ENCODE assay signal across 12 cellular contexts in genomic region chr2:18690342-18690741, GRCh38.
DNase-seq lines count a peak whose midpoint lies in the region; ATAC-seq and TF ChIP-seq lines count a peak whose summit lies in the region.
"Had no signal": no experiment of that assay in that cellular context is flagged by ENCODE, and none has a peak within 500 bp of the region (broad histone marks: within the 10 kb centered on the region; RNA-seq: fewer than 3 reads in every experiment).

No MANE protein-coding gene starts in this region.

- no peaks in the 10 kb centered on the region for H3K36me3 ChIP-seq in mucosa of descending colon (ENCODE audit: low read depth)
- H3K36me3 ChIP-seq: neutrophil, tibial nerve had no signal

- no peaks in the 10 kb centered on the region for H3K9me3 Mint-ChIP-seq in activated naive CD4-positive, alpha-beta T cell treated with anti-CD3 and anti-CD28 coated beads for 36 hours
- H3K9me3 Mint-ChIP-seq: activated naive CD4-positive, alpha-beta T cell treated with anti-CD3 and anti-CD28 coated beads, Interleukin-2, amount 50 U/mL, for 24 hours had no signal

- H3K27ac Mint-ChIP-seq in activated naive CD4-positive, alpha-beta T cell treated with anti-CD3 and anti-CD28 coated beads for 36 hours, result no peak overlapping the region
- H3K27ac Mint-ChIP-seq: activated naive CD4-positive, alpha-beta T cell treated with anti-CD3 and anti-CD28 coated beads, Interleukin-2, amount 50 U/mL, for 24 hours had no signal

- H3K4me3 Mint-ChIP-seq in activated naive CD4-positive, alpha-beta T cell treated with anti-CD3 and anti-CD28 coated beads for 36 hours, result no peak overlapping the region
- H3K4me3 Mint-ChIP-seq: activated naive CD4-positive, alpha-beta T cell treated with anti-CD3 and anti-CD28 coated beads, Interleukin-2, amount 50 U/mL, for 24 hours had no signal

- H3K36me3 Mint-ChIP-seq in activated naive CD4-positive, alpha-beta T cell treated with anti-CD3 and anti-CD28 coated beads for 36 hours (ENCODE audit: low read depth), result peaks cover 9% of the 10 kb centered on the region

- H3K4me1 ChIP-seq in mucosa of descending colon (ENCODE audit: low read depth), result no peaks in the 10 kb centered on the region
- H3K4me1 ChIP-seq: tibial nerve had no signal

- TF ChIP-seq CTCF in cardiac fibroblast (IDR thresholded peaks at IDR 0.05; ENCODE audit: low read depth, low read length) (peak; percentile 11), mucosa of descending colon (IDR thresholded peaks at IDR 0.05) (no peak)

- CTCF ChIA-PET in activated naive CD4-positive, alpha-beta T cell treated with anti-CD3 and anti-CD28 coated beads for 36 hours (lab: Charles Lee), result no interaction called here

- no peaks in the 10 kb centered on the region for H3K27me3 Mint-ChIP-seq in activated naive CD4-positive, alpha-beta T cell treated with anti-CD3 and anti-CD28 coated beads for 36 hours (ENCODE audit: low read depth)
- H3K27me3 Mint-ChIP-seq: activated naive CD4-positive, alpha-beta T cell treated with anti-CD3 and anti-CD28 coated beads, Interleukin-2, amount 50 U/mL, for 24 hours had no signal

- H3K4me1 Mint-ChIP-seq in activated naive CD4-positive, alpha-beta T cell treated with anti-CD3 and anti-CD28 coated beads for 36 hours (ENCODE audit: low read depth), result no peaks in the 10 kb centered on the region
- H3K4me1 Mint-ChIP-seq: activated naive CD4-positive, alpha-beta T cell treated with anti-CD3 and anti-CD28 coated beads, Interleukin-2, amount 50 U/mL, for 24 hours had no signal

- intact Hi-C loops in mucosa of descending colon (cut with DNase I, micrococcal nuclease), result no loop called here
- intact Hi-C loops in activated naive CD4-positive, alpha-beta T cell treated with anti-CD3 and anti-CD28 coated beads for 36 hours (cut with micrococcal nuclease), result no loop called here

- peak; percentile 13 for DNase-seq in ELR (ENCODE audit: low read depth)
- DNase-seq in HuH-7 (ENCODE audit: low spot score), result peak; percentile 12
- DNase-seq in cardiac fibroblast (ENCODE audit: low read depth in 2 of 2), result no peak
- peak in 2 of 3 donors; percentile 14 to 25 for DNase-seq in mucosa of descending colon
- no peak for DNase-seq in RKO (ENCODE audit: low spot score)
- DNase-seq in activated naive CD4-positive, alpha-beta T cell treated with anti-CD3 and anti-CD28 coated beads for 36 hours, result no peak
- no peak for DNase-seq in DMS79 (lab: John Stamatoyannopoulos, UW)
- DNase-seq: NCI-H2029 treated with DMSO at 0.1 percent for 48 hours, OCI-M1 had no signal

- H3K4me3 ChIP-seq in cardiac fibroblast (replicated peaks in 1 of 2; ENCODE audit: low read depth in 2 of 2, low read length in 2 of 2) (no peak overlapping the region), mucosa of descending colon (no peak overlapping the region)
- H3K4me3 ChIP-seq: tibial nerve had no signal

- no peak for ATAC-seq in mucosa of descending colon

- H3K9me3 ChIP-seq in mucosa of descending colon, result no peaks in the 10 kb centered on the region
- H3K9me3 ChIP-seq: neutrophil, tibial nerve had no signal

Comparison
In these comparisons a context has a peak if more than half of its experiments do, and no peak if none do; other contexts are left out.
1. DNase-seq: peak in ELR (single experiment), HuH-7 (single experiment) and mucosa of descending colon (2 of 3); none in cardiac fibroblast (0 of 2), RKO (single experiment), activated naive CD4-positive, alpha-beta T cell treated with anti-CD3 and anti-CD28 coated beads for 36 hours (single experiment) and DMS79 (single experiment).